In genomic region chr13:99985243-99985874, GRCh38 we compare ENCODE assay signal across 14 cellular contexts. TPM values are rescaled to one million over a fixed set of nuclear protein-coding genes. Genes with fewer than 3 reads are reported as not detected.
A peak's percentile ranks its signal among the peaks of the same experiment; 100 is the strongest.
DNase-seq lines count a peak whose midpoint lies in the region; ATAC-seq and TF ChIP-seq lines count a peak whose summit lies in the region.
"Had no signal": no experiment of that assay in that cellular context is flagged by ENCODE, and none has a peak within 500 bp of the region (broad histone marks: within the 10 kb centered on the region; RNA-seq: fewer than 3 reads in every experiment).

No MANE protein-coding gene starts in this region.

- TF ChIP-seq CTCF in GM23338 (conservative IDR thresholded peaks at IDR 0.05; ENCODE audit: low read depth in 2 of 2): no peak
- no peak for TF ChIP-seq CTCF in WERI-Rb-1 (IDR thresholded peaks at IDR 0.05; ENCODE audit: low read depth, low read length)
- no peak for TF ChIP-seq CTCF in psoas muscle (IDR thresholded peaks at IDR 0.05)

- no peaks in the 10 kb centered on the region for H3K36me3 ChIP-seq in CD4-positive, alpha-beta memory T cell (ENCODE audit: insufficient read depth, low read length)
- peaks cover 6% of the 10 kb centered on the region; the same call in 1 of the 2 replicates for H3K36me3 ChIP-seq in GM23338 (ENCODE audit: insufficient read depth)
- H3K36me3 ChIP-seq in WERI-Rb-1: peaks cover 35% of the 10 kb centered on the region
- H3K36me3 ChIP-seq in iPS-15b (ENCODE audit: control insufficient read depth, insufficient read depth, low read length): no peaks in the 10 kb centered on the region
- H3K36me3 ChIP-seq in psoas muscle (ENCODE audit: insufficient read depth in 1 of 2, low read depth in 1 of 2): no peaks in the 10 kb centered on the region
- H3K36me3 ChIP-seq in GM23248 (ENCODE audit: low read depth): no peaks in the 10 kb centered on the region
- H3K36me3 ChIP-seq: esophagus squamous epithelium had no signal

- H3K9ac ChIP-seq in iPS-15b (ENCODE audit: low read depth, low read length): no peak overlapping the region
- H3K9ac ChIP-seq in GM23248: no peak overlapping the region

- intact Hi-C loops in CD4-positive, alpha-beta memory T cell (cut with micrococcal nuclease): no loop called here
- intact Hi-C loops in psoas muscle (cut with DNase I): no loop called here

- DNase-seq in CD4-positive, alpha-beta memory T cell: peak in 1 of 5 donors; percentile 25
- DNase-seq in GM23338 (ENCODE audit: low spot score) (peak; percentile 81), WERI-Rb-1 (peak; percentile 37), NCI-H774 (lab: John Stamatoyannopoulos, UW) (no peak), AG08396 (ENCODE audit: low spot score) (no peak), psoas muscle (no peak), GM23248 (no peak)
- DNase-seq: activated T-cell treated with anti-CD3 and anti-CD28 coated beads for 4 hours, esophagus squamous epithelium, KBM-7, RPMI8226 had no signal

- H2AFZ ChIP-seq in GM23338: no peak overlapping the region
- H2AFZ ChIP-seq in GM23248: no peak overlapping the region

- H3K9me2 ChIP-seq in GM23338 (ENCODE audit: insufficient read depth) (no peaks in the 10 kb centered on the region), GM23248 (ENCODE audit: insufficient read depth) (no peaks in the 10 kb centered on the region)

- H3K4me2 ChIP-seq in GM23338: peak overlapping the region; percentile 87
- H3K4me2 ChIP-seq in GM23248 (ENCODE audit: unreplicated experiment): no peak overlapping the region

- no peaks in the 10 kb centered on the region for H3K9me3 ChIP-seq in CD4-positive, alpha-beta memory T cell (ENCODE audit: control insufficient read depth in 1 of 2, low read length in 2 of 2)
- H3K9me3 ChIP-seq in WERI-Rb-1 (ENCODE audit: severe bottlenecking): peaks cover 4% of the 10 kb centered on the region
- no peaks in the 10 kb centered on the region for H3K9me3 ChIP-seq in iPS-15b (ENCODE audit: control insufficient read depth, insufficient read depth, low read length)
- no peaks in the 10 kb centered on the region for H3K9me3 ChIP-seq in psoas muscle
- no peaks in the 10 kb centered on the region for H3K9me3 ChIP-seq in GM23248 (ENCODE audit: low read depth)
- H3K9me3 ChIP-seq: esophagus squamous epithelium had no signal

- H3K36me3 Mint-ChIP-seq in CD4-positive, alpha-beta memory T cell: peaks cover 0 to 11% of the 10 kb centered on the region in 2 donors
- H3K36me3 Mint-ChIP-seq in GM23338 (ENCODE audit: low read depth): peaks cover 54% of the 10 kb centered on the region

- peaks cover 27% of the 10 kb centered on the region for H3K4me1 ChIP-seq in CD4-positive, alpha-beta memory T cell (ENCODE audit: insufficient read depth, low read length)
- H3K4me1 ChIP-seq in GM23338 (ENCODE audit: insufficient read depth) (peaks cover 31% of the 10 kb centered on the region), iPS-15b (ENCODE audit: control insufficient read depth, insufficient read depth, low read length) (peaks cover 26% of the 10 kb centered on the region), psoas muscle (peaks cover 2% of the 10 kb centered on the region), GM23248 (ENCODE audit: insufficient read depth) (no peaks in the 10 kb centered on the region)

- H3K4me3 ChIP-seq in CD4-positive, alpha-beta memory T cell (ENCODE audit: low read length in 2 of 2): no peak overlapping the region
- peak overlapping the region; percentile 89 for H3K4me3 ChIP-seq in GM23338
- peak overlapping the region; percentile 74 for H3K4me3 ChIP-seq in WERI-Rb-1 (ENCODE audit: low read depth, low read length)
- H3K4me3 ChIP-seq in iPS-15b (ENCODE audit: low read depth, low read length): peak overlapping the region; percentile 67
- no peak overlapping the region for H3K4me3 ChIP-seq in psoas muscle
- no peak overlapping the region for H3K4me3 ChIP-seq in GM23248
- H3K4me3 ChIP-seq: esophagus squamous epithelium had no signal

- POLR2A ChIA-PET in CD4-positive, alpha-beta memory T cell (lab: Charles Lee; ENCODE audit: partially characterized antibody): interaction anchor here (1.9 to 3.6 kb wide), 3 partner anchors 11 to 328 kb away, joined by 6 to 11 read pairs (median 10); no protein-coding TSS in a partner anchor

- WGBS in psoas muscle, 3 donors: 4 to 6% (median 5%) methylated on average over 11 to 46 of the region's 55 CpGs
- WGBS in GM23248 (ENCODE audit: low coverage in 1 of 2, low lambda C conversion rate in 2 of 2, missing lambda C conversion rate in 2 of 2), 2 experiments: 10 to 11% methylated on average over 18 to 49 of the region's 55 CpGs

- no peak overlapping the region for H3K27ac ChIP-seq in CD4-positive, alpha-beta memory T cell (ENCODE audit: low read depth, low read length)
- H3K27ac ChIP-seq in GM23338 (ENCODE audit: low read depth): no peak overlapping the region
- H3K27ac ChIP-seq in WERI-Rb-1: peak overlapping the region; percentile 98
- no peak overlapping the region for H3K27ac ChIP-seq in psoas muscle
- no peak overlapping the region for H3K27ac ChIP-seq in GM23248
- H3K27ac ChIP-seq: esophagus squamous epithelium had no signal

- H4K20me1 ChIP-seq in GM23338 (replicated peaks; ENCODE audit: insufficient read depth) (peaks cover 17% of the 10 kb centered on the region), GM23248 (ENCODE audit: insufficient read depth) (no peaks in the 10 kb centered on the region)

- H3F3A ChIP-seq in GM23338 (replicated peaks; ENCODE audit: low read depth): peaks cover 37% of the 10 kb centered on the region
- no peaks in the 10 kb centered on the region for H3F3A ChIP-seq in GM23248 (ENCODE audit: insufficient read depth)

- ATAC-seq in GM23338: 0 out of 3 replicates have a peak, but pooled peaks have one; percentile 0
- no peak for ATAC-seq in psoas muscle
- ATAC-seq: HCT116 had no signal

- peak overlapping the region in 4 of 7 donors; percentile 47 to 96 (median 73) for H3K27ac Mint-ChIP-seq in CD4-positive, alpha-beta memory T cell
- no peak overlapping the region for H3K27ac Mint-ChIP-seq in GM23338

- in situ Hi-C loops in GM23248 (cut with MboI): no loop called here

- CTCF ChIA-PET in CD4-positive, alpha-beta memory T cell (lab: Charles Lee; ENCODE audit: partially characterized antibody): no interaction called here

- H3K27me3 ChIP-seq in CD4-positive, alpha-beta memory T cell (ENCODE audit: insufficient read depth, low read length): peaks cover 71% of the 10 kb centered on the region
- H3K27me3 ChIP-seq in GM23338 (ENCODE audit: insufficient read depth) (peaks cover 75% of the 10 kb centered on the region), WERI-Rb-1 (ENCODE audit: insufficient read depth, low read depth, severe bottlenecking) (peaks cover 20% of the 10 kb centered on the region), iPS-15b (ENCODE audit: control insufficient read depth, insufficient read depth, low read length) (peaks cover 74% of the 10 kb centered on the region), psoas muscle (ENCODE audit: insufficient read depth in 3 of 3, low read length in 2 of 3) (peaks cover 0 to 98% (median 62%) of the 10 kb centered on the region in 3 donors), GM23248 (replicated peaks; ENCODE audit: insufficient read depth) (peaks cover 79% of the 10 kb centered on the region)

- H3K27me3 Mint-ChIP-seq in CD4-positive, alpha-beta memory T cell: peaks cover 50 to 53% of the 10 kb centered on the region in 2 donors
- peaks cover 74% of the 10 kb centered on the region for H3K27me3 Mint-ChIP-seq in GM23338 (ENCODE audit: insufficient read depth, low read depth, poor library complexity)

- H3K79me2 ChIP-seq in GM23338 (replicated peaks; ENCODE audit: insufficient read depth): peaks cover 46% of the 10 kb centered on the region
- no peaks in the 10 kb centered on the region for H3K79me2 ChIP-seq in GM23248 (ENCODE audit: insufficient read depth)

- peaks cover 11 to 43% (median 26%) of the 10 kb centered on the region in 4 donors for H3K4me1 Mint-ChIP-seq in CD4-positive, alpha-beta memory T cell
- H3K4me1 Mint-ChIP-seq in GM23338: peaks cover 35% of the 10 kb centered on the region

- peaks cover 0 to 51% (median 29%) of the 10 kb centered on the region in 8 donors for H3K9me3 Mint-ChIP-seq in CD4-positive, alpha-beta memory T cell
- peaks cover 29% of the 10 kb centered on the region for H3K9me3 Mint-ChIP-seq in GM23338

- no peak overlapping the region for H3K4me3 Mint-ChIP-seq in CD4-positive, alpha-beta memory T cell
- peak overlapping the region; percentile 97 for H3K4me3 Mint-ChIP-seq in GM23338

TF ChIP-seq in GM23338, 12 proteins besides CTCF, POLR2A, EP300 and RAD21 (continues in another document):
- TF ChIP-seq EZH2 (IDR thresholded peaks at IDR 0.05; ENCODE audit: low read depth, unreplicated experiment): no peak
- TF ChIP-seq ZNF331 (CRISPR knock-in tag; IDR thresholded peaks at IDR 0.05; ENCODE audit: low read depth): no peak
- TF ChIP-seq ETS1 (IDR thresholded peaks at IDR 0.05): no peak
- TF ChIP-seq CREB1 (CRISPR knock-in tag; IDR thresholded peaks at IDR 0.05; ENCODE audit: low read depth): no peak

RNA-seq across cellular contexts. Expression of gene ZIC2, which starts 3.8 kb away (rescaled TPM):
- not detected for total RNA-seq in CD4-positive, alpha-beta memory T cell
- not detected for polyA plus RNA-seq in CD4-positive, alpha-beta memory T cell
- 76.2 and 87.9 TPM in 2 replicates for total RNA-seq in GM23338 (2014; rRNA removed; shearing (Covaris generic))
- polyA plus RNA-seq in GM23338 (2016; fragmentation: Nextera tagmentation; extraction: Ambion mirVana) (62.6 and 63.2 TPM in 2 replicates), psoas muscle (under 1 TPM in 2 of 3 donors, not detected in 1; 0.01 to 0.06 TPM), GM23248 (2016; fragmentation: Nextera tagmentation; extraction: Ambion mirVana) (not detected in 2 replicates)
- not detected for total RNA-seq in psoas muscle
- total RNA-seq in GM23248 (2014; rRNA removed; shearing (Covaris generic)): not detected in 2 replicates
- total RNA-seq: bronchial epithelial cell had no signal

RNA-seq across cellular contexts. Expression of gene ZIC5, which starts 13.8 kb away (rescaled TPM):
- total RNA-seq in CD4-positive, alpha-beta memory T cell: not detected
- polyA plus RNA-seq in CD4-positive, alpha-beta memory T cell: not detected
- 28.0 and 32.6 TPM in 2 replicates for total RNA-seq in GM23338 (2014; rRNA removed; shearing (Covaris generic))
- 14.1 and 17.2 TPM in 2 replicates for polyA plus RNA-seq in GM23338 (2016; fragmentation: Nextera tagmentation; extraction: Ambion mirVana)
- not detected for total RNA-seq in psoas muscle
- not detected for polyA plus RNA-seq in psoas muscle
- total RNA-seq in GM23248 (2014; rRNA removed; shearing (Covaris generic)): not detected in 2 replicates
- polyA plus RNA-seq in GM23248 (2016; fragmentation: Nextera tagmentation; extraction: Ambion mirVana): not detected in 2 replicates
- total RNA-seq: bronchial epithelial cell, esophagus squamous epithelium had no signal

Comparison
In these comparisons a context has a peak if more than half of its experiments do, and no peak if none do; other contexts are left out.
1. DNase-seq: peak in GM23338 (single experiment) and WERI-Rb-1 (single experiment); none in NCI-H774 (single experiment), AG08396 (single experiment), psoas muscle (0 of 2) and GM23248 (single experiment).
2. H3K4me3 ChIP-seq: peak in GM23338 (single experiment), WERI-Rb-1 (single experiment) and iPS-15b (single experiment); none in CD4-positive, alpha-beta memory T cell (0 of 2), psoas muscle (single experiment) and GM23248 (single experiment).
3. RNA of gene ZIC2, which starts 3.8 kb away (total RNA-seq): 76.2 to 87.9 TPM in GM23338; not detected in CD4-positive, alpha-beta memory T cell, not detected in psoas muscle and not detected in GM23248; every median in the first group is over 10 times any median in the second.
4. RNA of gene ZIC5, which starts 13.8 kb away (total RNA-seq): 28.0 to 32.6 TPM in GM23338; not detected in CD4-positive, alpha-beta memory T cell, not detected in psoas muscle and not detected in GM23248; every median in the first group is over 10 times any median in the second.